In genomic region chrX:31139966-31140365, GRCh38 we compare ENCODE assay signal across 21 cellular contexts.
"Had no signal": no experiment of that assay in that cellular context is flagged by ENCODE, and none has a peak within 500 bp of the region (broad histone marks: within the 10 kb centered on the region; RNA-seq: fewer than 3 reads in every experiment).

No MANE protein-coding gene starts in this region.

- H3K4me1 ChIP-seq: breast epithelium, left ventricle myocardium inferior, prostate gland, right atrium auricular region, tibial nerve, uterus had no signal

- H3K9me3 ChIP-seq: left ventricle myocardium inferior, mucosa of descending colon, prostate gland, tibial nerve, uterus had no signal

- H3K27me3 ChIP-seq: breast epithelium, right atrium auricular region, tibial nerve, uterus had no signal

- H3K27ac Mint-ChIP-seq: activated CD4-positive, alpha-beta T cell treated with anti-CD3 and anti-CD28 coated beads, Interleukin-2, amount 10 ng/mL, durations not matched to agents 24 days and 14 days; activated CD8-positive, alpha-beta T cell treated with anti-CD3 and anti-CD28 coated beads, Interleukin-2, amount 10 ng/mL, durations not matched to agents 7 days and 5 days; activated naive CD4-positive, alpha-beta T cell treated with anti-CD3 and anti-CD28 coated beads for 36 hours; activated T-cell treated with anti-CD3 and anti-CD28 coated beads, Interleukin-2, amount 50 U/mL, for 24 hours; memory B cell; naive B cell; stimulated activated naive CD8-positive, alpha-beta T cell treated with anti-CD3 and anti-CD28 coated beads, Interleukin-15, Interleukin-2, amounts not matched to agents 100 ng/mL and 50 ng/mL, for 24 hours; T-helper 2 cell treated with Interferon-gamma antibody and Interleukin-4, amounts not matched to agents 5 μg/mL and 100 μg/mL, for 36 hours had no signal

- H3K4me3 Mint-ChIP-seq: activated CD4-positive, alpha-beta T cell treated with anti-CD3 and anti-CD28 coated beads, Interleukin-2, amount 10 ng/mL, durations not matched to agents 24 days and 14 days; activated CD8-positive, alpha-beta T cell treated with anti-CD3 and anti-CD28 coated beads, Interleukin-2, amount 10 ng/mL, durations not matched to agents 7 days and 5 days; activated naive CD4-positive, alpha-beta T cell treated with anti-CD3 and anti-CD28 coated beads for 36 hours; activated T-cell treated with anti-CD3 and anti-CD28 coated beads, Interleukin-2, amount 50 U/mL, for 24 hours; memory B cell; naive B cell; neural crest cell; stimulated activated naive CD8-positive, alpha-beta T cell treated with anti-CD3 and anti-CD28 coated beads, Interleukin-15, Interleukin-2, amounts not matched to agents 100 ng/mL and 50 ng/mL, for 24 hours; T-helper 2 cell treated with Interferon-gamma antibody and Interleukin-4, amounts not matched to agents 5 μg/mL and 100 μg/mL, for 36 hours had no signal

- H3K4me3 ChIP-seq: breast epithelium, left ventricle myocardium inferior, mucosa of descending colon, prostate gland, right atrium auricular region, tibial nerve, uterus had no signal

- H3K27ac ChIP-seq: breast epithelium, left ventricle myocardium inferior, prostate gland, right atrium auricular region, tibial nerve, uterus had no signal

- H3K27me3 Mint-ChIP-seq: activated CD4-positive, alpha-beta T cell treated with anti-CD3 and anti-CD28 coated beads, Interleukin-2, amount 10 ng/mL, durations not matched to agents 24 days and 14 days; memory B cell; naive B cell; stimulated activated naive CD8-positive, alpha-beta T cell treated with anti-CD3 and anti-CD28 coated beads, Interleukin-15, Interleukin-2, amounts not matched to agents 100 ng/mL and 50 ng/mL, for 24 hours had no signal

- H3K9me3 Mint-ChIP-seq: activated CD4-positive, alpha-beta T cell treated with anti-CD3 and anti-CD28 coated beads, Interleukin-2, amount 10 ng/mL, durations not matched to agents 24 days and 14 days; activated T-cell treated with anti-CD3 and anti-CD28 coated beads, Interleukin-2, amount 50 U/mL, for 24 hours; stimulated activated naive CD8-positive, alpha-beta T cell treated with anti-CD3 and anti-CD28 coated beads, Interleukin-15, Interleukin-2, amounts not matched to agents 100 ng/mL and 50 ng/mL, for 24 hours had no signal

- H3K36me3 ChIP-seq: breast epithelium, prostate gland, uterus had no signal

- DNase-seq: activated CD4-positive, alpha-beta T cell treated with anti-CD3 and anti-CD28 coated beads, Interleukin-2, amount 10 ng/mL, durations not matched to agents 24 days and 14 days; activated CD8-positive, alpha-beta T cell treated with anti-CD3 and anti-CD28 coated beads, Interleukin-2, amount 10 ng/mL, durations not matched to agents 7 days and 5 days; activated naive CD4-positive, alpha-beta T cell treated with anti-CD3 and anti-CD28 coated beads for 36 hours; activated T-cell treated with anti-CD3 and anti-CD28 coated beads, Interleukin-2, amount 50 U/mL, for 24 hours; aorta; effector CD4-positive, alpha-beta T cell; head of caudate nucleus; kidney glomerular epithelial cell; left ventricle myocardium inferior; mucosa of descending colon; naive B cell; uterus had no signal

- FAIRE-seq: frontal cortex had no signal

- H3K36me3 Mint-ChIP-seq: memory B cell had no signal
